In genomic region chrX:41732260-41732659, GRCh38 we compare ENCODE assay signal across 1 cellular context.
TF ChIP-seq lines count a peak whose summit lies in the region.

No MANE protein-coding gene starts in this region.

TF ChIP-seq in GM23338, 12 proteins besides CTCF, POLR2A, EP300 and RAD21:
- TF ChIP-seq ZNF462 (CRISPR knock-in tag; IDR thresholded peaks at IDR 0.05) = no peak
- no peak for TF ChIP-seq JUNB (IDR thresholded peaks at IDR 0.05; ENCODE audit: unreplicated experiment)
- no peak for TF ChIP-seq ZNF331 (CRISPR knock-in tag; IDR thresholded peaks at IDR 0.05; ENCODE audit: low read depth)
- TF ChIP-seq ZNF114 (CRISPR knock-in tag; IDR thresholded peaks at IDR 0.05) = no peak
- TF ChIP-seq, protein P1, sequence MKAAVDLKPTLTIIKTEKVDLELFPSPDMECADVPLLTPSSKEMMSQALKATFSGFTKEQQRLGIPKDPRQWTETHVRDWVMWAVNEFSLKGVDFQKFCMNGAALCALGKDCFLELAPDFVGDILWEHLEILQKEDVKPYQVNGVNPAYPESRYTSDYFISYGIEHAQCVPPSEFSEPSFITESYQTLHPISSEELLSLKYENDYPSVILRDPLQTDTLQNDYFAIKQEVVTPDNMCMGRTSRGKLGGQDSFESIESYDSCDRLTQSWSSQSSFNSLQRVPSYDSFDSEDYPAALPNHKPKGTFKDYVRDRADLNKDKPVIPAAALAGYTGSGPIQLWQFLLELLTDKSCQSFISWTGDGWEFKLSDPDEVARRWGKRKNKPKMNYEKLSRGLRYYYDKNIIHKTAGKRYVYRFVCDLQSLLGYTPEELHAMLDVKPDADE (IDR thresholded peaks at IDR 0.05) = no peak
- no peak for TF ChIP-seq EZH2 (IDR thresholded peaks at IDR 0.05; ENCODE audit: low read depth, unreplicated experiment)
- TF ChIP-seq NANOG (IDR thresholded peaks at IDR 0.05; ENCODE audit: borderline replicate concordance) = no peak
- TF ChIP-seq, protein P2, sequence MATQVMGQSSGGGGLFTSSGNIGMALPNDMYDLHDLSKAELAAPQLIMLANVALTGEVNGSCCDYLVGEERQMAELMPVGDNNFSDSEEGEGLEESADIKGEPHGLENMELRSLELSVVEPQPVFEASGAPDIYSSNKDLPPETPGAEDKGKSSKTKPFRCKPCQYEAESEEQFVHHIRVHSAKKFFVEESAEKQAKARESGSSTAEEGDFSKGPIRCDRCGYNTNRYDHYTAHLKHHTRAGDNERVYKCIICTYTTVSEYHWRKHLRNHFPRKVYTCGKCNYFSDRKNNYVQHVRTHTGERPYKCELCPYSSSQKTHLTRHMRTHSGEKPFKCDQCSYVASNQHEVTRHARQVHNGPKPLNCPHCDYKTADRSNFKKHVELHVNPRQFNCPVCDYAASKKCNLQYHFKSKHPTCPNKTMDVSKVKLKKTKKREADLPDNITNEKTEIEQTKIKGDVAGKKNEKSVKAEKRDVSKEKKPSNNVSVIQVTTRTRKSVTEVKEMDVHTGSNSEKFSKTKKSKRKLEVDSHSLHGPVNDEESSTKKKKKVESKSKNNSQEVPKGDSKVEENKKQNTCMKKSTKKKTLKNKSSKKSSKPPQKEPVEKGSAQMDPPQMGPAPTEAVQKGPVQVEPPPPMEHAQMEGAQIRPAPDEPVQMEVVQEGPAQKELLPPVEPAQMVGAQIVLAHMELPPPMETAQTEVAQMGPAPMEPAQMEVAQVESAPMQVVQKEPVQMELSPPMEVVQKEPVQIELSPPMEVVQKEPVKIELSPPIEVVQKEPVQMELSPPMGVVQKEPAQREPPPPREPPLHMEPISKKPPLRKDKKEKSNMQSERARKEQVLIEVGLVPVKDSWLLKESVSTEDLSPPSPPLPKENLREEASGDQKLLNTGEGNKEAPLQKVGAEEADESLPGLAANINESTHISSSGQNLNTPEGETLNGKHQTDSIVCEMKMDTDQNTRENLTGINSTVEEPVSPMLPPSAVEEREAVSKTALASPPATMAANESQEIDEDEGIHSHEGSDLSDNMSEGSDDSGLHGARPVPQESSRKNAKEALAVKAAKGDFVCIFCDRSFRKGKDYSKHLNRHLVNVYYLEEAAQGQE (IDR thresholded peaks at IDR 0.05; ENCODE audit: unreplicated experiment) = no peak
- no peak for TF ChIP-seq STAT1 (IDR thresholded peaks at IDR 0.05; ENCODE audit: unreplicated experiment)
- no peak for TF ChIP-seq CREB1 (CRISPR knock-in tag; IDR thresholded peaks at IDR 0.05; ENCODE audit: low read depth)
- TF ChIP-seq EZH2phosphoT487 (IDR thresholded peaks at IDR 0.05; ENCODE audit: unreplicated experiment) = no peak
- no peak for TF ChIP-seq POLR2AphosphoS5 (IDR thresholded peaks at IDR 0.05; ENCODE audit: low read depth)
